ENCODE assay signal across 9 cellular contexts in genomic region chr17:66548158-66548557, GRCh38.
DNase-seq lines count a peak whose midpoint lies in the region; ATAC-seq and TF ChIP-seq lines count a peak whose summit lies in the region.
"Had no signal": no experiment of that assay in that cellular context is flagged by ENCODE, and none has a peak within 500 bp of the region (broad histone marks: within the 10 kb centered on the region; RNA-seq: fewer than 3 reads in every experiment).

No MANE protein-coding gene starts in this region.

- H3K36me3 Mint-ChIP-seq in activated CD8-positive, alpha-beta memory T cell treated with anti-CD3 and anti-CD28 coated beads, Interleukin-2, amount 10 ng/mL, durations not matched to agents 7 days and 5 days, result peaks cover 30% of the 10 kb centered on the region

- peak overlapping the region; percentile 76 for H3K27ac Mint-ChIP-seq in activated CD8-positive, alpha-beta memory T cell treated with anti-CD3 and anti-CD28 coated beads, Interleukin-2, amount 10 ng/mL, durations not matched to agents 7 days and 5 days

- TF ChIP-seq CTCF in fibroblast of mammary gland (conservative IDR thresholded peaks at IDR 0.05; ENCODE audit: control insufficient read depth, insufficient read depth, low read depth, low read length), result no peak

- no peak overlapping the region for H3K4me3 ChIP-seq in HUES64 (ENCODE audit: low read length)
- no peak overlapping the region for H3K4me3 ChIP-seq in fibroblast of mammary gland (ENCODE audit: control insufficient read depth, low read depth, low read length)

- no peaks in the 10 kb centered on the region for H3K27me3 Mint-ChIP-seq in activated CD8-positive, alpha-beta memory T cell treated with anti-CD3 and anti-CD28 coated beads, Interleukin-2, amount 10 ng/mL, durations not matched to agents 7 days and 5 days

- 81% methylated on average over 2 of the region's 3 CpGs for WGBS in HUES64

- peak overlapping the region; percentile 28; the same call in 1 of the 2 replicates for H3K27ac ChIP-seq in HUES64 (ENCODE audit: low read depth, low read length)

- peaks cover 54% of the 10 kb centered on the region for H3K4me1 Mint-ChIP-seq in activated CD8-positive, alpha-beta memory T cell treated with anti-CD3 and anti-CD28 coated beads, Interleukin-2, amount 10 ng/mL, durations not matched to agents 7 days and 5 days

- H3K9ac ChIP-seq in HUES64 (ENCODE audit: low read depth, low read length), result no peak overlapping the region

- H3K27me3 ChIP-seq in HUES64 (ENCODE audit: insufficient read depth, low read length), result no peaks in the 10 kb centered on the region

- CTCF ChIA-PET in activated CD8-positive, alpha-beta memory T cell treated with anti-CD3 and anti-CD28 coated beads, Interleukin-2, amount 10 ng/mL, durations not matched to agents 7 days and 5 days (lab: Charles Lee), result interaction anchor here (1.0 to 2.2 kb wide), 8 partner anchors 10 to 348 kb away, joined by 3 to 9 read pairs (median 4); partner anchors contain the start of gene PRKCA

- H3K9me3 ChIP-seq in HUES64 (ENCODE audit: insufficient read depth, low read depth, low read length), result peaks cover 3% of the 10 kb centered on the region; the same call in 1 of the 2 replicates

- ATAC-seq in activated CD8-positive, alpha-beta memory T cell treated with anti-CD3 and anti-CD28 coated beads, Interleukin-2, amount 10 ng/mL, durations not matched to agents 7 days and 5 days, result peak; percentile 89

- H3K36me3 ChIP-seq in HUES64 (ENCODE audit: insufficient read depth, low read length), result no peaks in the 10 kb centered on the region

- peak; percentile 89 for DNase-seq in activated CD8-positive, alpha-beta memory T cell treated with anti-CD3 and anti-CD28 coated beads, Interleukin-2, amount 10 ng/mL, durations not matched to agents 7 days and 5 days
- DNase-seq in fibroblast of mammary gland (ENCODE audit: low read depth) (peak; percentile 55), GF-D8 (lab: John Stamatoyannopoulos, UW) (no peak), cerebellar cortex (ENCODE audit: low spot score) (no peak), HUDEP-2 (lab: John Stamatoyannopoulos, UW; ENCODE audit: unreplicated experiment in 76 of 76) (no peak)
- DNase-seq in stimulated activated CD8-positive, alpha-beta memory T cell treated with anti-CD3 and anti-CD28 coated beads, Interleukin-4, amount 100 ng/mL, for 48 hours, result peak; percentile 61
- DNase-seq in effector CD8-positive, alpha-beta T cell (lab: John Stamatoyannopoulos, UW), result no peak
- DNase-seq: NCI-H2029 had no signal

- peaks cover 30% of the 10 kb centered on the region for H3K4me1 ChIP-seq in HUES64 (ENCODE audit: insufficient read depth, low read length)

- peaks cover 4% of the 10 kb centered on the region for H3K9me3 Mint-ChIP-seq in activated CD8-positive, alpha-beta memory T cell treated with anti-CD3 and anti-CD28 coated beads, Interleukin-2, amount 10 ng/mL, durations not matched to agents 7 days and 5 days (ENCODE audit: low read depth)

- peak overlapping the region; percentile 36 for H3K4me3 Mint-ChIP-seq in activated CD8-positive, alpha-beta memory T cell treated with anti-CD3 and anti-CD28 coated beads, Interleukin-2, amount 10 ng/mL, durations not matched to agents 7 days and 5 days

Comparison
In these comparisons a context has a peak if more than half of its experiments do, and no peak if none do; other contexts are left out.
1. DNase-seq: peak in activated CD8-positive, alpha-beta memory T cell treated with anti-CD3 and anti-CD28 coated beads, Interleukin-2, amount 10 ng/mL, durations not matched to agents 7 days and 5 days (single experiment), fibroblast of mammary gland (single experiment) and stimulated activated CD8-positive, alpha-beta memory T cell treated with anti-CD3 and anti-CD28 coated beads, Interleukin-4, amount 100 ng/mL, for 48 hours (single experiment); none in GF-D8 (single experiment), cerebellar cortex (single experiment), HUDEP-2 (0 of 76) and effector CD8-positive, alpha-beta T cell (single experiment).